Comparison of ENCODE assay signal across 1 cellular context in genomic region chr22:38201718-38202436, GRCh38.
TF ChIP-seq lines count a peak whose summit lies in the region.

MAFF (plus strand) TSS chr22:38201994; CDS start chr22:38213854, 11,860 bp downstream.

TF ChIP-seq in HepG2, 621 proteins besides CTCF, POLR2A, EP300 and RAD21 (continued from another document and continues in another):
- TF ChIP-seq HOXA7 (CRISPR knock-in tag; IDR thresholded peaks at IDR 0.05) (no peak), ZKSCAN5 (CRISPR knock-in tag; IDR thresholded peaks at IDR 0.05) (no peak), EZH2 (conservative IDR thresholded peaks at IDR 0.05; ENCODE audit: low read depth, low read length) (no peak), ZNF337 (CRISPR knock-in tag; IDR thresholded peaks at IDR 0.05; ENCODE audit: borderline replicate concordance, low read depth) (no peak), ZNF550 (CRISPR knock-in tag; IDR thresholded peaks at IDR 0.05; ENCODE audit: borderline replicate concordance) (no peak), KIAA2018 (CRISPR knock-in tag; IDR thresholded peaks at IDR 0.05; ENCODE audit: borderline replicate concordance) (no peak), NKX3-1 (CRISPR knock-in tag; IDR thresholded peaks at IDR 0.05) (peak; percentile 39; the same call in 1 of the 2 replicates), KDM2A (CRISPR knock-in tag; IDR thresholded peaks at IDR 0.05; ENCODE audit: borderline replicate concordance, low read depth) (peak; percentile 81), ZNF703 (CRISPR knock-in tag; IDR thresholded peaks at IDR 0.05; ENCODE audit: borderline replicate concordance) (no peak), REPIN1 (CRISPR knock-in tag; IDR thresholded peaks at IDR 0.05; ENCODE audit: borderline replicate concordance, low read depth) (no peak), ZNF143 (CRISPR knock-in tag; IDR thresholded peaks at IDR 0.05) (no peak), ZBTB20 (CRISPR knock-in tag; IDR thresholded peaks at IDR 0.05; ENCODE audit: borderline replicate concordance, low read depth) (no peak), HHEX (CRISPR knock-in tag; IDR thresholded peaks at IDR 0.05) (no peak), TFDP2 (CRISPR knock-in tag; IDR thresholded peaks at IDR 0.05) (peak; percentile 25; the same call in 1 of the 2 replicates), ZZZ3 (CRISPR knock-in tag; IDR thresholded peaks at IDR 0.05; ENCODE audit: borderline replicate concordance) (peak; percentile 12; the same call in 1 of the 2 replicates), ZFP1 (CRISPR knock-in tag; IDR thresholded peaks at IDR 0.05) (no peak), ZNF274 (CRISPR knock-in tag; IDR thresholded peaks at IDR 0.05) (no peak), CBX2 (IDR thresholded peaks at IDR 0.05; ENCODE audit: low read depth, low read length) (no peak), CBX2 (CRISPR knock-in tag; IDR thresholded peaks at IDR 0.05; ENCODE audit: low read depth) (no peak), ZNF616 (CRISPR knock-in tag; IDR thresholded peaks at IDR 0.05; ENCODE audit: low read depth) (no peak), ZNF10 (CRISPR knock-in tag; IDR thresholded peaks at IDR 0.05; ENCODE audit: borderline replicate concordance, low read depth) (no peak), BCL3 (CRISPR knock-in tag; IDR thresholded peaks at IDR 0.05) (no peak), SRY (CRISPR knock-in tag; IDR thresholded peaks at IDR 0.05) (0 out of 2 replicates have a peak, but pooled peaks have one; percentile 8), ZFYVE20 (CRISPR knock-in tag; IDR thresholded peaks at IDR 0.05; ENCODE audit: borderline replicate concordance, low read depth) (no peak), DPF2 (CRISPR knock-in tag; IDR thresholded peaks at IDR 0.05; ENCODE audit: borderline replicate concordance, low read depth) (peak; percentile 17), ZNF790 (CRISPR knock-in tag; IDR thresholded peaks at IDR 0.05; ENCODE audit: borderline replicate concordance) (0 out of 2 replicates have a peak, but pooled peaks have one; percentile 57), FOSL2 (CRISPR knock-in tag; IDR thresholded peaks at IDR 0.05) (peak; percentile 94), REL (CRISPR knock-in tag; conservative IDR thresholded peaks at IDR 0.05) (no peak), ZNF235 (CRISPR knock-in tag; IDR thresholded peaks at IDR 0.05; ENCODE audit: borderline replicate concordance) (0 out of 2 replicates have a peak, but pooled peaks have one; percentile 13), RXRA (CRISPR knock-in tag; IDR thresholded peaks at IDR 0.05) (no peak; the same call in 1 of the 2 replicates), ZNF564 (CRISPR knock-in tag; IDR thresholded peaks at IDR 0.05) (no peak), SMARCE1 (IDR thresholded peaks at IDR 0.05; ENCODE audit: borderline replicate concordance) (no peak), ZNF607 (CRISPR knock-in tag; IDR thresholded peaks at IDR 0.05; ENCODE audit: borderline replicate concordance) (peak; percentile 28; the same call in 1 of the 2 replicates)
- TF ChIP-seq, protein P1, sequence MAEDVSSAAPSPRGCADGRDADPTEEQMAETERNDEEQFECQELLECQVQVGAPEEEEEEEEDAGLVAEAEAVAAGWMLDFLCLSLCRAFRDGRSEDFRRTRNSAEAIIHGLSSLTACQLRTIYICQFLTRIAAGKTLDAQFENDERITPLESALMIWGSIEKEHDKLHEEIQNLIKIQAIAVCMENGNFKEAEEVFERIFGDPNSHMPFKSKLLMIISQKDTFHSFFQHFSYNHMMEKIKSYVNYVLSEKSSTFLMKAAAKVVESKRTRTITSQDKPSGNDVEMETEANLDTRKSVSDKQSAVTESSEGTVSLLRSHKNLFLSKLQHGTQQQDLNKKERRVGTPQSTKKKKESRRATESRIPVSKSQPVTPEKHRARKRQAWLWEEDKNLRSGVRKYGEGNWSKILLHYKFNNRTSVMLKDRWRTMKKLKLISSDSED (CRISPR knock-in tag; IDR thresholded peaks at IDR 0.05): no peak
- TF ChIP-seq, protein P2, sequence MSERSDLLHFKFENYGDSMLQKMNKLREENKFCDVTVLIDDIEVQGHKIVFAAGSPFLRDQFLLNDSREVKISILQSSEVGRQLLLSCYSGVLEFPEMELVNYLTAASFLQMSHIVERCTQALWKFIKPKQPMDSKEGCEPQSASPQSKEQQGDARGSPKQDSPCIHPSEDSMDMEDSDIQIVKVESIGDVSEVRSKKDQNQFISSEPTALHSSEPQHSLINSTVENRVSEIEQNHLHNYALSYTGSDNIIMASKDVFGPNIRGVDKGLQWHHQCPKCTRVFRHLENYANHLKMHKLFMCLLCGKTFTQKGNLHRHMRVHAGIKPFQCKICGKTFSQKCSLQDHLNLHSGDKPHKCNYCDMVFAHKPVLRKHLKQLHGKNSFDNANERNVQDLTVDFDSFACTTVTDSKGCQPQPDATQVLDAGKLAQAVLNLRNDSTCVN (CRISPR knock-in tag; IDR thresholded peaks at IDR 0.05; ENCODE audit: borderline replicate concordance): no peak
- TF ChIP-seq, protein P3, sequence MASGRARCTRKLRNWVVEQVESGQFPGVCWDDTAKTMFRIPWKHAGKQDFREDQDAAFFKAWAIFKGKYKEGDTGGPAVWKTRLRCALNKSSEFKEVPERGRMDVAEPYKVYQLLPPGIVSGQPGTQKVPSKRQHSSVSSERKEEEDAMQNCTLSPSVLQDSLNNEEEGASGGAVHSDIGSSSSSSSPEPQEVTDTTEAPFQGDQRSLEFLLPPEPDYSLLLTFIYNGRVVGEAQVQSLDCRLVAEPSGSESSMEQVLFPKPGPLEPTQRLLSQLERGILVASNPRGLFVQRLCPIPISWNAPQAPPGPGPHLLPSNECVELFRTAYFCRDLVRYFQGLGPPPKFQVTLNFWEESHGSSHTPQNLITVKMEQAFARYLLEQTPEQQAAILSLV (CRISPR knock-in tag; IDR thresholded peaks at IDR 0.05; ENCODE audit: borderline replicate concordance): 0 out of 2 replicates have a peak, but pooled peaks have one; percentile 25
- TF ChIP-seq, protein P4, sequence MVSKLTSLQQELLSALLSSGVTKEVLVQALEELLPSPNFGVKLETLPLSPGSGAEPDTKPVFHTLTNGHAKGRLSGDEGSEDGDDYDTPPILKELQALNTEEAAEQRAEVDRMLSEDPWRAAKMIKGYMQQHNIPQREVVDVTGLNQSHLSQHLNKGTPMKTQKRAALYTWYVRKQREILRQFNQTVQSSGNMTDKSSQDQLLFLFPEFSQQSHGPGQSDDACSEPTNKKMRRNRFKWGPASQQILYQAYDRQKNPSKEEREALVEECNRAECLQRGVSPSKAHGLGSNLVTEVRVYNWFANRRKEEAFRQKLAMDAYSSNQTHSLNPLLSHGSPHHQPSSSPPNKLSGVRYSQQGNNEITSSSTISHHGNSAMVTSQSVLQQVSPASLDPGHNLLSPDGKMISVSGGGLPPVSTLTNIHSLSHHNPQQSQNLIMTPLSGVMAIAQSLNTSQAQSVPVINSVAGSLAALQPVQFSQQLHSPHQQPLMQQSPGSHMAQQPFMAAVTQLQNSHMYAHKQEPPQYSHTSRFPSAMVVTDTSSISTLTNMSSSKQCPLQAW (CRISPR knock-in tag; IDR thresholded peaks at IDR 0.05): no peak
- TF ChIP-seq, protein P5, sequence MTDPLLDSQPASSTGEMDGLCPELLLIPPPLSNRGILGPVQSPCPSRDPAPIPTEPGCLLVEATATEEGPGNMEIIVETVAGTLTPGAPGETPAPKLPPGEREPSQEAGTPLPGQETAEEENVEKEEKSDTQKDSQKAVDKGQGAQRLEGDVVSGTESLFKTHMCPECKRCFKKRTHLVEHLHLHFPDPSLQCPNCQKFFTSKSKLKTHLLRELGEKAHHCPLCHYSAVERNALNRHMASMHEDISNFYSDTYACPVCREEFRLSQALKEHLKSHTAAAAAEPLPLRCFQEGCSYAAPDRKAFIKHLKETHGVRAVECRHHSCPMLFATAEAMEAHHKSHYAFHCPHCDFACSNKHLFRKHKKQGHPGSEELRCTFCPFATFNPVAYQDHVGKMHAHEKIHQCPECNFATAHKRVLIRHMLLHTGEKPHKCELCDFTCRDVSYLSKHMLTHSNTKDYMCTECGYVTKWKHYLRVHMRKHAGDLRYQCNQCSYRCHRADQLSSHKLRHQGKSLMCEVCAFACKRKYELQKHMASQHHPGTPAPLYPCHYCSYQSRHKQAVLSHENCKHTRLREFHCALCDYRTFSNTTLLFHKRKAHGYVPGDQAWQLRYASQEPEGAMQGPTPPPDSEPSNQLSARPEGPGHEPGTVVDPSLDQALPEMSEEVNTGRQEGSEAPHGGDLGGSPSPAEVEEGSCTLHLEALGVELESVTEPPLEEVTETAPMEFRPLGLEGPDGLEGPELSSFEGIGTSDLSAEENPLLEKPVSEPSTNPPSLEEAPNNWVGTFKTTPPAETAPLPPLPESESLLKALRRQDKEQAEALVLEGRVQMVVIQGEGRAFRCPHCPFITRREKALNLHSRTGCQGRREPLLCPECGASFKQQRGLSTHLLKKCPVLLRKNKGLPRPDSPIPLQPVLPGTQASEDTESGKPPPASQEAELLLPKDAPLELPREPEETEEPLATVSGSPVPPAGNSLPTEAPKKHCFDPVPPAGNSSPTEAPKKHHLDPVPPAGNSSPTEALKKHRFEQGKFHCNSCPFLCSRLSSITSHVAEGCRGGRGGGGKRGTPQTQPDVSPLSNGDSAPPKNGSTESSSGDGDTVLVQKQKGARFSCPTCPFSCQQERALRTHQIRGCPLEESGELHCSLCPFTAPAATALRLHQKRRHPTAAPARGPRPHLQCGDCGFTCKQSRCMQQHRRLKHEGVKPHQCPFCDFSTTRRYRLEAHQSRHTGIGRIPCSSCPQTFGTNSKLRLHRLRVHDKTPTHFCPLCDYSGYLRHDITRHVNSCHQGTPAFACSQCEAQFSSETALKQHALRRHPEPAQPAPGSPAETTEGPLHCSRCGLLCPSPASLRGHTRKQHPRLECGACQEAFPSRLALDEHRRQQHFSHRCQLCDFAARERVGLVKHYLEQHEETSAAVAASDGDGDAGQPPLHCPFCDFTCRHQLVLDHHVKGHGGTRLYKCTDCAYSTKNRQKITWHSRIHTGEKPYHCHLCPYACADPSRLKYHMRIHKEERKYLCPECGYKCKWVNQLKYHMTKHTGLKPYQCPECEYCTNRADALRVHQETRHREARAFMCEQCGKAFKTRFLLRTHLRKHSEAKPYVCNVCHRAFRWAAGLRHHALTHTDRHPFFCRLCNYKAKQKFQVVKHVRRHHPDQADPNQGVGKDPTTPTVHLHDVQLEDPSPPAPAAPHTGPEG (CRISPR knock-in tag; IDR thresholded peaks at IDR 0.05): no peak
